1 cellular context compared by ENCODE assay signal in genomic region chr3:129240436-129240835, GRCh38.
A peak's percentile ranks its signal among the peaks of the same experiment; 100 is the strongest.
TF ChIP-seq lines count a peak whose summit lies in the region.

No MANE protein-coding gene starts in this region.

TF ChIP-seq in SK-N-SH, 30 proteins besides CTCF, POLR2A, EP300 and RAD21 (continued from another document):
- TF ChIP-seq REST (IDR thresholded peaks at IDR 0.05; ENCODE audit: low read depth, low read length) (no peak), FOSL2 (IDR thresholded peaks at IDR 0.05; ENCODE audit: borderline replicate concordance, low read depth) (0 out of 2 replicates have a peak, but pooled peaks have one; percentile 11)
